In the genomic region with DNA sequence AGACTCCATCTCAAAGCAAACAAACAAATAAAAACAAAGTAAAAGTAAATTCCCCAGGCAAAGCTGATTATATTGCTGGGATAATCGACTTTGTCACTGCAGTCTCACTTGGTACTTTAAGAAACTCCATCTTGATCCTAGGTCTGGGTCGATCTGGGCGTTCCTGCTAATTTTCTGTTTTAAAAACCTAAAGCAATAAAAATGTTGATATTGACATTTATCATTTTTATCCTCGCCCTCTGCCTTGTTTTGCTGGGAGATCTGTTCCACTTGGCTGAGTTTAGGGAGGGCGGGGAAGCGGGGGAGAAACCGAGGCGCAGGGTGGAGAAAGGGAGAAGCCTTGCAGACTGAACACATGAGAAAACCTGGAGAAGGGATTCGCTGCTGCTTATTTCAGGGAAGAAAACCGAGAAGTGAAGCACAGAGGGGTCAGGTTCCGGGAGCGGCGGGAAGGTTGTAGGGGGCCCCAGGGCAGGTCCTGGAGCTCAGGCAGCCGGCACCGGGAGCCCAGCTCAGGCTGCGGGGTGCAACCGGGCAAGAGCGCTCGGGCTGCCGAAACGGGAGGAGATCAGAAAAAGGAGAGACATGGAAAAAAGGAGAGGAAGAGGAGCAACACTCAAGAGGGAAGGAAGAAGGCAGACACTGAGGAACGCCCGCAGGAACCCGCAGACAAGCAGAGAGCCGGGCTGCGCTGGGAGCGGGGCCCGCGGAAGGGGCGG, we compare ENCODE assay signal across 1 cellular context.
TF ChIP-seq lines count a peak whose summit lies in the region.

No MANE protein-coding gene starts in this region.

TF ChIP-seq in K562, 482 proteins besides CTCF, POLR2A, EP300 and RAD21 (continued from another document and continues in another):
- TF ChIP-seq, protein P1, sequence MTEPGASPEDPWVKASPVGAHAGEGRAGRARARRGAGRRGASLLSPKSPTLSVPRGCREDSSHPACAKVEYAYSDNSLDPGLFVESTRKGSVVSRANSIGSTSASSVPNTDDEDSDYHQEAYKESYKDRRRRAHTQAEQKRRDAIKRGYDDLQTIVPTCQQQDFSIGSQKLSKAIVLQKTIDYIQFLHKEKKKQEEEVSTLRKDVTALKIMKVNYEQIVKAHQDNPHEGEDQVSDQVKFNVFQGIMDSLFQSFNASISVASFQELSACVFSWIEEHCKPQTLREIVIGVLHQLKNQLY (CRISPR knock-in tag; conservative IDR thresholded peaks at IDR 0.05): peak in 1 of 2 experiments; percentile 81; a peak in 3 of 4 replicates
- TF ChIP-seq POLR2B (IDR thresholded peaks at IDR 0.05; ENCODE audit: low read depth, partially characterized antibody) (peak; percentile 96), NFIX (CRISPR knock-in tag; IDR thresholded peaks at IDR 0.05; ENCODE audit: low read depth) (no peak), MCM5 (IDR thresholded peaks at IDR 0.05; ENCODE audit: low read depth) (no peak), ZNF830 (CRISPR knock-in tag; IDR thresholded peaks at IDR 0.05) (0 out of 2 replicates have a peak, but pooled peaks have one; percentile 61), SMARCE1 (IDR thresholded peaks at IDR 0.05) (peak; percentile 74), ATF1 (CRISPR knock-in tag; IDR thresholded peaks at IDR 0.05) (no peak), ATF1 (tag; IDR thresholded peaks at IDR 0.05) (no peak), SRSF9 (IDR thresholded peaks at IDR 0.05; ENCODE audit: borderline replicate concordance, low read depth, low read length) (no peak), NRF1 (conservative IDR thresholded peaks at IDR 0.05 in 1 of 2, IDR thresholded peaks at IDR 0.05 in 1 of 2) (peak; percentile 25 to 44; a peak in 2 of 4 replicates), TEAD1 (CRISPR knock-in tag; IDR thresholded peaks at IDR 0.05) (peak in 1 of 2 experiments; percentile 67; a peak in 1 of 4 replicates), ZFP36 (IDR thresholded peaks at IDR 0.05; ENCODE audit: low read depth, low read length, partially characterized antibody) (peak; percentile 5), SRSF7 (optimal IDR thresholded peaks at IDR 0.05; ENCODE audit: low read depth, low read length) (no peak), POLR2AphosphoS5 (IDR thresholded peaks at IDR 0.05; ENCODE audit: control insufficient read depth, insufficient read depth, low read depth, low read length) (peak; percentile 70; the same call in 1 of the 2 replicates), NONO (IDR thresholded peaks at IDR 0.05; ENCODE audit: low read depth in 2 of 2, low read length in 1 of 2) (no peak), CCAR2 (IDR thresholded peaks at IDR 0.05; ENCODE audit: low read depth, low read length) (no peak), BACH1 (tag; IDR thresholded peaks at IDR 0.05) (no peak), MYNN (IDR thresholded peaks at IDR 0.05) (no peak), MYNN (CRISPR knock-in tag; IDR thresholded peaks at IDR 0.05) (no peak), ZNF143 (CRISPR knock-in tag; IDR thresholded peaks at IDR 0.05) (no peak), MTA3 (IDR thresholded peaks at IDR 0.05; ENCODE audit: borderline replicate concordance) (peak; percentile 14; the same call in 1 of the 2 replicates), NFIC (IDR thresholded peaks at IDR 0.05) (peak; percentile 54), TCF7 (IDR thresholded peaks at IDR 0.05; ENCODE audit: borderline replicate concordance) (peak; percentile 36; the same call in 1 of the 2 replicates), HMG20A (CRISPR knock-in tag; conservative IDR thresholded peaks at IDR 0.05) (no peak), RBM15 (IDR thresholded peaks at IDR 0.05; ENCODE audit: insufficient read depth, low read length) (no peak), FOXK1 (CRISPR knock-in tag; IDR thresholded peaks at IDR 0.05; ENCODE audit: borderline replicate concordance) (no peak), HNRNPLL (IDR thresholded peaks at IDR 0.05; ENCODE audit: low read depth, low read length, poor library complexity, severe bottlenecking) (peak; percentile 90), KDM5B (IDR thresholded peaks at IDR 0.05; ENCODE audit: insufficient replicate concordance, low read depth, low read length) (peak; percentile 59), ETV1 (tag; conservative IDR thresholded peaks at IDR 0.05; ENCODE audit: low read depth) (0 out of 2 replicates have a peak, but pooled peaks have one; percentile 44), ZC3H8 (IDR thresholded peaks at IDR 0.05) (no peak), ZBED1 (IDR thresholded peaks at IDR 0.05) (0 out of 2 replicates have a peak, but pooled peaks have one; percentile 13), MAZ (CRISPR knock-in tag; conservative IDR thresholded peaks at IDR 0.05 in 1 of 2, IDR thresholded peaks at IDR 0.05 in 1 of 2) (0 out of 4 replicates have a peak, but pooled peaks of 1 of the 2 experiments have one; percentile 0), GTF2E2 (tag; IDR thresholded peaks at IDR 0.05) (peak; percentile 64; the same call in 1 of the 2 replicates), HEY1 (CRISPR knock-in tag; IDR thresholded peaks at IDR 0.05; ENCODE audit: borderline replicate concordance) (no peak), ERF (CRISPR knock-in tag; IDR thresholded peaks at IDR 0.05) (0 out of 2 replicates have a peak, but pooled peaks have one; percentile 51), FOXK2 (conservative IDR thresholded peaks at IDR 0.05 in 1 of 2, IDR thresholded peaks at IDR 0.05 in 1 of 2; ENCODE audit: low read depth in 2 of 2) (0 out of 4 replicates have a peak, but pooled peaks of 1 of the 2 experiments have one; percentile 30), PHF8 (IDR thresholded peaks at IDR 0.05; ENCODE audit: borderline replicate concordance, low read length) (peak; percentile 59), NFE2 (IDR thresholded peaks at IDR 0.05; ENCODE audit: low read depth) (no peak), CBX5 (IDR thresholded peaks at IDR 0.05; ENCODE audit: borderline replicate concordance, low read depth) (0 out of 2 replicates have a peak, but pooled peaks have one; percentile 14)
- TF ChIP-seq, protein P2, sequence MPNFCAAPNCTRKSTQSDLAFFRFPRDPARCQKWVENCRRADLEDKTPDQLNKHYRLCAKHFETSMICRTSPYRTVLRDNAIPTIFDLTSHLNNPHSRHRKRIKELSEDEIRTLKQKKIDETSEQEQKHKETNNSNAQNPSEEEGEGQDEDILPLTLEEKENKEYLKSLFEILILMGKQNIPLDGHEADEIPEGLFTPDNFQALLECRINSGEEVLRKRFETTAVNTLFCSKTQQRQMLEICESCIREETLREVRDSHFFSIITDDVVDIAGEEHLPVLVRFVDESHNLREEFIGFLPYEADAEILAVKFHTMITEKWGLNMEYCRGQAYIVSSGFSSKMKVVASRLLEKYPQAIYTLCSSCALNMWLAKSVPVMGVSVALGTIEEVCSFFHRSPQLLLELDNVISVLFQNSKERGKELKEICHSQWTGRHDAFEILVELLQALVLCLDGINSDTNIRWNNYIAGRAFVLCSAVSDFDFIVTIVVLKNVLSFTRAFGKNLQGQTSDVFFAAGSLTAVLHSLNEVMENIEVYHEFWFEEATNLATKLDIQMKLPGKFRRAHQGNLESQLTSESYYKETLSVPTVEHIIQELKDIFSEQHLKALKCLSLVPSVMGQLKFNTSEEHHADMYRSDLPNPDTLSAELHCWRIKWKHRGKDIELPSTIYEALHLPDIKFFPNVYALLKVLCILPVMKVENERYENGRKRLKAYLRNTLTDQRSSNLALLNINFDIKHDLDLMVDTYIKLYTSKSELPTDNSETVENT (CRISPR knock-in tag; IDR thresholded peaks at IDR 0.05): peak; percentile 38; the same call in 1 of the 2 replicates
- TF ChIP-seq, protein P3, sequence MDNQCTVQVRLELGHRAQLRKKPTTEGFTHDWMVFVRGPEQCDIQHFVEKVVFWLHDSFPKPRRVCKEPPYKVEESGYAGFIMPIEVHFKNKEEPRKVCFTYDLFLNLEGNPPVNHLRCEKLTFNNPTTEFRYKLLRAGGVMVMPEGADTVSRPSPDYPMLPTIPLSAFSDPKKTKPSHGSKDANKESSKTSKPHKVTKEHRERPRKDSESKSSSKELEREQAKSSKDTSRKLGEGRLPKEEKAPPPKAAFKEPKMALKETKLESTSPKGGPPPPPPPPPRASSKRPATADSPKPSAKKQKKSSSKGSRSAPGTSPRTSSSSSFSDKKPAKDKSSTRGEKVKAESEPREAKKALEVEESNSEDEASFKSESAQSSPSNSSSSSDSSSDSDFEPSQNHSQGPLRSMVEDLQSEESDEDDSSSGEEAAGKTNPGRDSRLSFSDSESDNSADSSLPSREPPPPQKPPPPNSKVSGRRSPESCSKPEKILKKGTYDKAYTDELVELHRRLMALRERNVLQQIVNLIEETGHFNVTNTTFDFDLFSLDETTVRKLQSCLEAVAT (IDR thresholded peaks at IDR 0.05): peak in 1 of 2 experiments; percentile 92; a peak in 1 of 4 replicates
- TF ChIP-seq, protein P4, sequence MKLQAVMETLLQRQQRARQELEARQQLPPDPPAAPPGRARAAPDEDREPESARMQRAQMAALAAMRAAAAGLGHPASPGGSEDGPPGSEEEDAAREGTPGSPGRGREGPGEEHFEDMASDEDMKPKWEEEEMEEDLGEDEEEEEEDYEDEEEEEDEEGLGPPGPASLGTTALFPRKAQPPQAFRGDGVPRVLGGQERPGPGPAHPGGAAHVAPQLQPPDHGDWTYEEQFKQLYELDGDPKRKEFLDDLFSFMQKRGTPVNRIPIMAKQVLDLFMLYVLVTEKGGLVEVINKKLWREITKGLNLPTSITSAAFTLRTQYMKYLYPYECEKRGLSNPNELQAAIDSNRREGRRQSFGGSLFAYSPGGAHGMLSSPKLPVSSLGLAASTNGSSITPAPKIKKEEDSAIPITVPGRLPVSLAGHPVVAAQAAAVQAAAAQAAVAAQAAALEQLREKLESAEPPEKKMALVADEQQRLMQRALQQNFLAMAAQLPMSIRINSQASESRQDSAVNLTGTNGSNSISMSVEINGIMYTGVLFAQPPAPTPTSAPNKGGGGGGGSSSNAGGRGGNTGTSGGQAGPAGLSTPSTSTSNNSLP (IDR thresholded peaks at IDR 0.05; ENCODE audit: borderline replicate concordance, low read depth, low read length): no peak
- TF ChIP-seq, protein P5, sequence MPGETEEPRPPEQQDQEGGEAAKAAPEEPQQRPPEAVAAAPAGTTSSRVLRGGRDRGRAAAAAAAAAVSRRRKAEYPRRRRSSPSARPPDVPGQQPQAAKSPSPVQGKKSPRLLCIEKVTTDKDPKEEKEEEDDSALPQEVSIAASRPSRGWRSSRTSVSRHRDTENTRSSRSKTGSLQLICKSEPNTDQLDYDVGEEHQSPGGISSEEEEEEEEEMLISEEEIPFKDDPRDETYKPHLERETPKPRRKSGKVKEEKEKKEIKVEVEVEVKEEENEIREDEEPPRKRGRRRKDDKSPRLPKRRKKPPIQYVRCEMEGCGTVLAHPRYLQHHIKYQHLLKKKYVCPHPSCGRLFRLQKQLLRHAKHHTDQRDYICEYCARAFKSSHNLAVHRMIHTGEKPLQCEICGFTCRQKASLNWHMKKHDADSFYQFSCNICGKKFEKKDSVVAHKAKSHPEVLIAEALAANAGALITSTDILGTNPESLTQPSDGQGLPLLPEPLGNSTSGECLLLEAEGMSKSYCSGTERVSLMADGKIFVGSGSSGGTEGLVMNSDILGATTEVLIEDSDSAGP (CRISPR knock-in tag; IDR thresholded peaks at IDR 0.05): no peak
- TF ChIP-seq, protein P6, sequence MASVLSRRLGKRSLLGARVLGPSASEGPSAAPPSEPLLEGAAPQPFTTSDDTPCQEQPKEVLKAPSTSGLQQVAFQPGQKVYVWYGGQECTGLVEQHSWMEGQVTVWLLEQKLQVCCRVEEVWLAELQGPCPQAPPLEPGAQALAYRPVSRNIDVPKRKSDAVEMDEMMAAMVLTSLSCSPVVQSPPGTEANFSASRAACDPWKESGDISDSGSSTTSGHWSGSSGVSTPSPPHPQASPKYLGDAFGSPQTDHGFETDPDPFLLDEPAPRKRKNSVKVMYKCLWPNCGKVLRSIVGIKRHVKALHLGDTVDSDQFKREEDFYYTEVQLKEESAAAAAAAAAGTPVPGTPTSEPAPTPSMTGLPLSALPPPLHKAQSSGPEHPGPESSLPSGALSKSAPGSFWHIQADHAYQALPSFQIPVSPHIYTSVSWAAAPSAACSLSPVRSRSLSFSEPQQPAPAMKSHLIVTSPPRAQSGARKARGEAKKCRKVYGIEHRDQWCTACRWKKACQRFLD (CRISPR knock-in tag; IDR thresholded peaks at IDR 0.05): 0 out of 2 replicates have a peak, but pooled peaks have one; percentile 10
- TF ChIP-seq, protein P7, sequence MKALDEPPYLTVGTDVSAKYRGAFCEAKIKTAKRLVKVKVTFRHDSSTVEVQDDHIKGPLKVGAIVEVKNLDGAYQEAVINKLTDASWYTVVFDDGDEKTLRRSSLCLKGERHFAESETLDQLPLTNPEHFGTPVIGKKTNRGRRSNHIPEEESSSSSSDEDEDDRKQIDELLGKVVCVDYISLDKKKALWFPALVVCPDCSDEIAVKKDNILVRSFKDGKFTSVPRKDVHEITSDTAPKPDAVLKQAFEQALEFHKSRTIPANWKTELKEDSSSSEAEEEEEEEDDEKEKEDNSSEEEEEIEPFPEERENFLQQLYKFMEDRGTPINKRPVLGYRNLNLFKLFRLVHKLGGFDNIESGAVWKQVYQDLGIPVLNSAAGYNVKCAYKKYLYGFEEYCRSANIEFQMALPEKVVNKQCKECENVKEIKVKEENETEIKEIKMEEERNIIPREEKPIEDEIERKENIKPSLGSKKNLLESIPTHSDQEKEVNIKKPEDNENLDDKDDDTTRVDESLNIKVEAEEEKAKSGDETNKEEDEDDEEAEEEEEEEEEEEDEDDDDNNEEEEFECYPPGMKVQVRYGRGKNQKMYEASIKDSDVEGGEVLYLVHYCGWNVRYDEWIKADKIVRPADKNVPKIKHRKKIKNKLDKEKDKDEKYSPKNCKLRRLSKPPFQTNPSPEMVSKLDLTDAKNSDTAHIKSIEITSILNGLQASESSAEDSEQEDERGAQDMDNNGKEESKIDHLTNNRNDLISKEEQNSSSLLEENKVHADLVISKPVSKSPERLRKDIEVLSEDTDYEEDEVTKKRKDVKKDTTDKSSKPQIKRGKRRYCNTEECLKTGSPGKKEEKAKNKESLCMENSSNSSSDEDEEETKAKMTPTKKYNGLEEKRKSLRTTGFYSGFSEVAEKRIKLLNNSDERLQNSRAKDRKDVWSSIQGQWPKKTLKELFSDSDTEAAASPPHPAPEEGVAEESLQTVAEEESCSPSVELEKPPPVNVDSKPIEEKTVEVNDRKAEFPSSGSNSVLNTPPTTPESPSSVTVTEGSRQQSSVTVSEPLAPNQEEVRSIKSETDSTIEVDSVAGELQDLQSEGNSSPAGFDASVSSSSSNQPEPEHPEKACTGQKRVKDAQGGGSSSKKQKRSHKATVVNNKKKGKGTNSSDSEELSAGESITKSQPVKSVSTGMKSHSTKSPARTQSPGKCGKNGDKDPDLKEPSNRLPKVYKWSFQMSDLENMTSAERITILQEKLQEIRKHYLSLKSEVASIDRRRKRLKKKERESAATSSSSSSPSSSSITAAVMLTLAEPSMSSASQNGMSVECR (CRISPR knock-in tag; IDR thresholded peaks at IDR 0.05): no peak
- TF ChIP-seq, protein P8, sequence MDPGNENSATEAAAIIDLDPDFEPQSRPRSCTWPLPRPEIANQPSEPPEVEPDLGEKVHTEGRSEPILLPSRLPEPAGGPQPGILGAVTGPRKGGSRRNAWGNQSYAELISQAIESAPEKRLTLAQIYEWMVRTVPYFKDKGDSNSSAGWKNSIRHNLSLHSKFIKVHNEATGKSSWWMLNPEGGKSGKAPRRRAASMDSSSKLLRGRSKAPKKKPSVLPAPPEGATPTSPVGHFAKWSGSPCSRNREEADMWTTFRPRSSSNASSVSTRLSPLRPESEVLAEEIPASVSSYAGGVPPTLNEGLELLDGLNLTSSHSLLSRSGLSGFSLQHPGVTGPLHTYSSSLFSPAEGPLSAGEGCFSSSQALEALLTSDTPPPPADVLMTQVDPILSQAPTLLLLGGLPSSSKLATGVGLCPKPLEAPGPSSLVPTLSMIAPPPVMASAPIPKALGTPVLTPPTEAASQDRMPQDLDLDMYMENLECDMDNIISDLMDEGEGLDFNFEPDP (CRISPR knock-in tag; IDR thresholded peaks at IDR 0.05): 0 out of 2 replicates have a peak, but pooled peaks have one; percentile 66
